ENCODE assay signal across 1 cellular context in genomic region chr11:11584937-11585336, GRCh38.
TF ChIP-seq lines count a peak whose summit lies in the region.

No MANE protein-coding gene starts in this region.

TF ChIP-seq in HCT116, 20 proteins besides CTCF, POLR2A, EP300 and RAD21 (continued from another document):
- no peak for TF ChIP-seq ZBTB33 (IDR thresholded peaks at IDR 0.05; ENCODE audit: extremely low read depth, insufficient replicate concordance, low read length)
